ENCODE assay signal across 11 cellular contexts in the genomic region with DNA sequence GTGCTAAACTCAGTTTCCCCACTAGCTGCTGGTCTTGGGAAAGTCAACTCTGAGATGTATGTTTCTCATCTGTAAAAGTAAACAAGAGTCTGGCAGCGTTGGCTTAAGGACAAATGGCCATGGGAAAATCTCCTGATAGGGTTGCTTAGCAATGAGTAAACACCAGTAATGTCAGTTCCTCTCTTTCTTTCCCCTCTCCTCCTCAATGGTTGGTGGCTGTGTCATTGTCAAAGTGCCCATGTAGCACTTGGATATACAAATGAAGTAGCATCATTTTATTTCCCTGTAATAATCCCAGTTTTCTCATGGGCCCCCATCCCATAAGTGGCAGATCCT. TPM values are rescaled to one million over a fixed set of nuclear protein-coding genes. Genes with fewer than 3 reads are reported as not detected.
DNase-seq lines count a peak whose midpoint lies in the region; ATAC-seq and TF ChIP-seq lines count a peak whose summit lies in the region.
"Had no signal": no experiment of that assay in that cellular context is flagged by ENCODE, and none has a peak within 500 bp of the region (broad histone marks: within the 10 kb centered on the region; RNA-seq: fewer than 3 reads in every experiment).

No MANE protein-coding gene starts in this region.

- H3K27ac Mint-ChIP-seq in WTC11: no peak overlapping the region
- H3K27ac Mint-ChIP-seq in activated CD4-positive, alpha-beta memory T cell treated with anti-CD3 and anti-CD28 coated beads, Interleukin-2, amount 10 ng/mL, durations not matched to agents 7 days and 5 days: no peak overlapping the region
- H3K27ac Mint-ChIP-seq: activated naive CD4-positive, alpha-beta T cell treated with anti-CD3 and anti-CD28 coated beads, Interleukin-2, amount 50 U/mL, for 24 hours had no signal

- no peak overlapping the region for H3K4me3 Mint-ChIP-seq in WTC11
- H3K4me3 Mint-ChIP-seq in activated CD4-positive, alpha-beta memory T cell treated with anti-CD3 and anti-CD28 coated beads, Interleukin-2, amount 10 ng/mL, durations not matched to agents 7 days and 5 days: no peak overlapping the region
- H3K4me3 Mint-ChIP-seq: activated naive CD4-positive, alpha-beta T cell treated with anti-CD3 and anti-CD28 coated beads, Interleukin-2, amount 50 U/mL, for 24 hours had no signal

- H3K36me3 ChIP-seq in smooth muscle cell (ENCODE audit: low read depth): no peaks in the 10 kb centered on the region
- H3K36me3 ChIP-seq: prostate gland had no signal

- H3K9me3 ChIP-seq in right cardiac atrium (ENCODE audit: control insufficient read depth, low read length): no peaks in the 10 kb centered on the region
- H3K9me3 ChIP-seq in smooth muscle cell (replicated peaks; ENCODE audit: low read depth): no peaks in the 10 kb centered on the region
- H3K9me3 ChIP-seq: prostate gland had no signal

- ATAC-seq in right cardiac atrium: peak; percentile 9 to 63
- ATAC-seq in left cardiac atrium: no peak
- no peak for ATAC-seq in WTC11

- H3K9me3 Mint-ChIP-seq in WTC11: peaks cover 2% of the 10 kb centered on the region; the same call in 1 of the 2 replicates
- H3K9me3 Mint-ChIP-seq in activated CD4-positive, alpha-beta memory T cell treated with anti-CD3 and anti-CD28 coated beads, Interleukin-2, amount 10 ng/mL, durations not matched to agents 7 days and 5 days: no peaks in the 10 kb centered on the region
- H3K9me3 Mint-ChIP-seq: activated naive CD4-positive, alpha-beta T cell treated with anti-CD3 and anti-CD28 coated beads, Interleukin-2, amount 50 U/mL, for 24 hours had no signal

- H3K4me1 ChIP-seq in right cardiac atrium (ENCODE audit: control insufficient read depth, insufficient read depth, low read length): peaks cover 3% of the 10 kb centered on the region
- H3K4me1 ChIP-seq in smooth muscle cell (ENCODE audit: low read depth): peaks cover 30% of the 10 kb centered on the region

- H3K27ac ChIP-seq in right cardiac atrium (ENCODE audit: low read length) (no peak overlapping the region), smooth muscle cell (ENCODE audit: low read depth) (peak overlapping the region; percentile 83), caudate nucleus (ENCODE audit: low read depth, low read length) (no peak overlapping the region)
- H3K27ac ChIP-seq: prostate gland had no signal

- H3K4me3 ChIP-seq in right cardiac atrium (ENCODE audit: low read length) (no peak overlapping the region), fibroblast of villous mesenchyme (ENCODE audit: low read depth, low read length) (no peak overlapping the region), smooth muscle cell (no peak overlapping the region)
- H3K4me3 ChIP-seq: prostate gland had no signal

- H3K79me2 ChIP-seq in smooth muscle cell (ENCODE audit: low read depth): no peaks in the 10 kb centered on the region

- no peak for DNase-seq in right cardiac atrium
- no peak for DNase-seq in left cardiac atrium
- DNase-seq in WTC11 (ENCODE audit: low spot score): no peak
- peak; percentile 9 for DNase-seq in fibroblast of villous mesenchyme (ENCODE audit: low read depth)
- no peak for DNase-seq in smooth muscle cell (lab: John Stamatoyannopoulos, UW; ENCODE audit: unreplicated experiment)
- no peak for DNase-seq in caudate nucleus (lab: John Stamatoyannopoulos, UW)
- no peak for DNase-seq in NCI-H2227 treated with DMSO at 0.1 percent for 48 hours (lab: John Stamatoyannopoulos, UW)
- no peak for DNase-seq in activated CD4-positive, alpha-beta memory T cell treated with anti-CD3 and anti-CD28 coated beads, Interleukin-2, amount 10 ng/mL, durations not matched to agents 7 days and 5 days

- POLR2A ChIA-PET in WTC11 (lab: Charles Lee): no interaction called here
- POLR2A ChIA-PET in activated CD4-positive, alpha-beta memory T cell treated with anti-CD3 and anti-CD28 coated beads, Interleukin-2, amount 10 ng/mL, durations not matched to agents 7 days and 5 days (lab: Charles Lee): no interaction called here

- peaks cover 33% of the 10 kb centered on the region for H3K4me1 Mint-ChIP-seq in WTC11
- no peaks in the 10 kb centered on the region for H3K4me1 Mint-ChIP-seq in activated CD4-positive, alpha-beta memory T cell treated with anti-CD3 and anti-CD28 coated beads, Interleukin-2, amount 10 ng/mL, durations not matched to agents 7 days and 5 days
- H3K4me1 Mint-ChIP-seq: activated naive CD4-positive, alpha-beta T cell treated with anti-CD3 and anti-CD28 coated beads, Interleukin-2, amount 50 U/mL, for 24 hours had no signal

- 0% methylated on average over 1 of the region's 1 CpG for WGBS in right cardiac atrium
- 0% methylated on average over 1 of the region's 1 CpG for WGBS in smooth muscle cell (ENCODE audit: low lambda C conversion rate)

- peak overlapping the region; percentile 71 for H3K9ac ChIP-seq in smooth muscle cell (ENCODE audit: low read depth)

- no peaks in the 10 kb centered on the region for H3K36me3 Mint-ChIP-seq in WTC11
- no peaks in the 10 kb centered on the region for H3K36me3 Mint-ChIP-seq in activated CD4-positive, alpha-beta memory T cell treated with anti-CD3 and anti-CD28 coated beads, Interleukin-2, amount 10 ng/mL, durations not matched to agents 7 days and 5 days (ENCODE audit: low read depth)
- H3K36me3 Mint-ChIP-seq: activated naive CD4-positive, alpha-beta T cell treated with anti-CD3 and anti-CD28 coated beads, Interleukin-2, amount 50 U/mL, for 24 hours had no signal

- H2AFZ ChIP-seq in smooth muscle cell (ENCODE audit: low read depth): no peak overlapping the region

- H3K4me2 ChIP-seq in smooth muscle cell: peak overlapping the region; percentile 75

- no peaks in the 10 kb centered on the region for H3F3A ChIP-seq in smooth muscle cell (ENCODE audit: low read depth)

- intact Hi-C loops in right cardiac atrium (cut with DNase I): loop anchor here in 1 of 4 donors (10.0 kb wide), 1 partner anchor 1537 kb away; no protein-coding TSS in a partner anchor
- intact Hi-C loops in left cardiac atrium (cut with DNase I): loop anchor here in 1 of 2 donors (5.0 kb wide), 1 partner anchor 64 kb away; no protein-coding TSS in a partner anchor

- no peaks in the 10 kb centered on the region for H3K27me3 ChIP-seq in right cardiac atrium (ENCODE audit: control insufficient read depth, insufficient read depth)
- no peaks in the 10 kb centered on the region for H3K27me3 ChIP-seq in smooth muscle cell (ENCODE audit: low read depth)

- CTCF ChIA-PET in WTC11 (lab: Charles Lee): interaction anchor here (0.6 to 3.1 kb wide), 21 partner anchors 10 to 1541 kb away, joined by 3 to 45 read pairs (median 3); no protein-coding TSS in a partner anchor
- CTCF ChIA-PET in activated CD4-positive, alpha-beta memory T cell treated with anti-CD3 and anti-CD28 coated beads, Interleukin-2, amount 10 ng/mL, durations not matched to agents 7 days and 5 days (lab: Charles Lee): interaction anchor here (0.6 to 2.3 kb wide), 5 partner anchors 9 to 31 kb away, joined by 3 to 9 read pairs (median 4); no protein-coding TSS in a partner anchor

- TF ChIP-seq CTCF in WTC11 (IDR thresholded peaks at IDR 0.05) (no peak), fibroblast of villous mesenchyme (IDR thresholded peaks at IDR 0.05; ENCODE audit: insufficient read depth, low read depth, low read length) (no peak), smooth muscle cell (IDR thresholded peaks at IDR 0.05; ENCODE audit: borderline replicate concordance, insufficient read depth, poor library complexity, severe bottlenecking) (no peak)

- no peaks in the 10 kb centered on the region for H4K20me1 ChIP-seq in smooth muscle cell (ENCODE audit: low read depth)

- no peaks in the 10 kb centered on the region; the same call in 1 of the 2 replicates for H3K27me3 Mint-ChIP-seq in WTC11 (ENCODE audit: low read depth)
- H3K27me3 Mint-ChIP-seq in activated CD4-positive, alpha-beta memory T cell treated with anti-CD3 and anti-CD28 coated beads, Interleukin-2, amount 10 ng/mL, durations not matched to agents 7 days and 5 days: peaks cover 3% of the 10 kb centered on the region

TF ChIP-seq in WTC11, 78 proteins besides CTCF, POLR2A, EP300 and RAD21:
- TF ChIP-seq, protein P1, sequence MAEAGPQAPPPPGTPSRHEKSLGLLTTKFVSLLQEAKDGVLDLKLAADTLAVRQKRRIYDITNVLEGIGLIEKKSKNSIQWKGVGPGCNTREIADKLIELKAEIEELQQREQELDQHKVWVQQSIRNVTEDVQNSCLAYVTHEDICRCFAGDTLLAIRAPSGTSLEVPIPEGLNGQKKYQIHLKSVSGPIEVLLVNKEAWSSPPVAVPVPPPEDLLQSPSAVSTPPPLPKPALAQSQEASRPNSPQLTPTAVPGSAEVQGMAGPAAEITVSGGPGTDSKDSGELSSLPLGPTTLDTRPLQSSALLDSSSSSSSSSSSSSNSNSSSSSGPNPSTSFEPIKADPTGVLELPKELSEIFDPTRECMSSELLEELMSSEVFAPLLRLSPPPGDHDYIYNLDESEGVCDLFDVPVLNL (CRISPR knock-in tag; IDR thresholded peaks at IDR 0.05; ENCODE audit: borderline replicate concordance, low read depth): no peak
- TF ChIP-seq ZBTB21 (CRISPR knock-in tag; IDR thresholded peaks at IDR 0.05; ENCODE audit: borderline replicate concordance): 0 out of 2 replicates have a peak, but pooled peaks have one; percentile 2

RNA-seq across cellular contexts. Expression of a gene that starts 2.2 kb away (rescaled TPM):
- total RNA-seq in right cardiac atrium: under 1 TPM in 3 of 4 donors, not detected in 1; 0.14 to 0.76 (median 0.62) TPM
- 0.79 TPM for polyA plus RNA-seq in right cardiac atrium
- total RNA-seq in left cardiac atrium: 1 to 10 TPM in 1 of 2 donors, under 1 TPM in 1; 0.97 to 1.9 TPM
- 0.15 to 0.46 TPM (median 0.25 TPM) in 3 replicates for total RNA-seq in WTC11 (2021)
- total RNA-seq in fibroblast of villous mesenchyme: not detected in 2 replicates
- 2.1 and 3.6 TPM in 2 replicates for total RNA-seq in smooth muscle cell
- polyA plus RNA-seq in smooth muscle cell: 0.65 and 2.0 TPM in 2 replicates
- total RNA-seq in activated CD4-positive, alpha-beta memory T cell treated with anti-CD3 and anti-CD28 coated beads, Interleukin-2, amount 10 ng/mL, durations not matched to agents 7 days and 5 days: not detected

RNA-seq across cellular contexts. Expression of a gene that starts 33.2 kb away (rescaled TPM):
- total RNA-seq in right cardiac atrium (not detected), left cardiac atrium (not detected), WTC11 (2021) (0.07 to 0.13 TPM in 2 of 3 replicates, not detected in the other), fibroblast of villous mesenchyme (not detected in 2 replicates), smooth muscle cell (not detected in 2 replicates)
- polyA plus RNA-seq in right cardiac atrium (not detected), smooth muscle cell (not detected in 2 replicates)
- total RNA-seq in activated CD4-positive, alpha-beta memory T cell treated with anti-CD3 and anti-CD28 coated beads, Interleukin-2, amount 10 ng/mL, durations not matched to agents 7 days and 5 days: not detected
- total RNA-seq: prostate gland, urinary bladder had no signal

Comparison
In these comparisons a context has a peak if more than half of its experiments do, and no peak if none do; other contexts are left out.
1. ATAC-seq: peak in right cardiac atrium (2 of 2); none in left cardiac atrium (0 of 2) and WTC11 (single experiment).